ENCODE assay signal across 13 cellular contexts in the genomic region with DNA sequence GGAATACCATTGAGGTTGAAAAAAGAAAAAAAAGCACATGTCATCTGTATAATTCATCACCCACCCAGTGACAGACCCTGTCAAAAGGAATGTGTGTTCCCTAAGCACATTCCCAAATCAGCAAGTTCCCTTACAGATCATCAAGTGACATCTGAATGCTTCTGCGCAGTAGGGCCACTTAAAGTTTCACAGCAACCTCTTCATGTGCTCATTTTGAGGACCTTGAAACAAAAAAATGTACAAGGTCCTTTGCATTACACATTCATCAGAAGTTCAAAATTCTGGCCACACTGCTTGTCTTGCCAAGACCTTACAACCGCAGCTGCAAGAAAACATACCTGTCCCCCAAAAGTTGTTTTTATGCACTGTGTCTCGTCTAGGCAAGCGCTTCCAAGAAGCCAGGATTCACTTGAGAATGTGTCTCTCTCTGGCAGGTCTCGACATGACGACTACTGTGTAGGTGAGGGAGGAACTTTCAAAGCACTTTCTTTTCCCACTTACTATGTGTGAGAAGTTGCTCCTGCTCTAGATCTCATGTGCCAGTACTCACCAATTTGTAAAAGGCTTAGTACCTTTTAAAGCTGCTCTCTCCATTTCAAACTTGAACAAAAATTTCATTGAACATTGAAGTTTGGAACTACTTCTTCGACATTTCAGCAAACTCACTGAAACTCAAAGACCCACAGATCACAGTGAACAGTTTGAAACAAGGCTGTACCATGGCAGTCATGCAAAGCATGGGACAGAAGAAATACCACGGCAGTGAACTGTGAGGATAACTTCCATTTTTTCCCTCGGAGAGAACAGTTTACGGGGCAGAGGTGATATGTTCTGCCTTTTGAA. TPM values are rescaled to one million over a fixed set of nuclear protein-coding genes. Genes with fewer than 3 reads are reported as not detected.
DNase-seq lines count a peak whose midpoint lies in the region; TF ChIP-seq lines count a peak whose summit lies in the region.
"Had no signal": no experiment of that assay in that cellular context is flagged by ENCODE, and none has a peak within 500 bp of the region (broad histone marks: within the 10 kb centered on the region; RNA-seq: fewer than 3 reads in every experiment).

No MANE protein-coding gene starts in this region.

- TF ChIP-seq CTCF in Calu3 (IDR thresholded peaks at IDR 0.05; ENCODE audit: unreplicated experiment) (no peak), MCF 10A (IDR thresholded peaks at IDR 0.05; ENCODE audit: unreplicated experiment) (no peak), nephron (IDR thresholded peaks at IDR 0.05; ENCODE audit: unreplicated experiment in 3 of 3) (no peak)

- H3K27me3 Mint-ChIP-seq in Calu3 (ENCODE audit: unreplicated experiment) (no peaks in the 10 kb centered on the region), MCF 10A (ENCODE audit: insufficient read depth, unreplicated experiment) (no peaks in the 10 kb centered on the region), nephron (ENCODE audit: low read depth) (no peaks in the 10 kb centered on the region)

- H3K9me3 ChIP-seq in HUES64 (ENCODE audit: insufficient read depth, low read depth, low read length), result no peaks in the 10 kb centered on the region
- H3K9me3 ChIP-seq: body of pancreas had no signal

- H3K4me1 ChIP-seq in HUES64 (ENCODE audit: insufficient read depth, low read length), result peaks cover 24% of the 10 kb centered on the region; the same call in 1 of the 2 replicates

- no peaks in the 10 kb centered on the region for H3K27me3 ChIP-seq in HUES64 (ENCODE audit: insufficient read depth, low read length)
- H3K27me3 ChIP-seq: body of pancreas had no signal

- H3K4me1 Mint-ChIP-seq in Calu3 (ENCODE audit: low read depth, unreplicated experiment), result peaks cover 43% of the 10 kb centered on the region
- H3K4me1 Mint-ChIP-seq in MCF 10A (ENCODE audit: insufficient read depth, unreplicated experiment), result peaks cover 55% of the 10 kb centered on the region
- H3K4me1 Mint-ChIP-seq in nephron, result peaks cover 57% of the 10 kb centered on the region

- CTCF ChIA-PET in Calu3 (lab: Charles Lee) (no interaction called here), MCF 10A (lab: Yijun Ruan, JAX) (interaction anchor here (0.9 to 1.8 kb wide), 3 partner anchors 9 to 82 kb away, joined by 3 to 8 read pairs (median 3); no protein-coding TSS in a partner anchor)

- H3K36me3 Mint-ChIP-seq in Calu3 (ENCODE audit: insufficient read depth, unreplicated experiment) (peaks cover 96% of the 10 kb centered on the region), MCF 10A (ENCODE audit: insufficient read depth, unreplicated experiment) (peaks cover 99% of the 10 kb centered on the region), nephron (ENCODE audit: low read depth) (peaks cover 72% of the 10 kb centered on the region)

- intact Hi-C loops in Calu3 (cut with micrococcal nuclease; ENCODE audit: unreplicated experiment), result no loop called here
- intact Hi-C loops in MCF 10A (cut with micrococcal nuclease), result no loop called here

- BruUV-seq in Calu3 (replicated peaks; lab: Mats Ljungman, UMichigan) (no TSS peak), MCF 10A (replicated peaks; lab: Mats Ljungman, UMichigan) (no TSS peak)

- no peak overlapping the region for H3K9ac ChIP-seq in HUES64 (ENCODE audit: low read depth, low read length)

- peaks cover 77% of the 10 kb centered on the region for H3K36me3 ChIP-seq in HUES64 (ENCODE audit: insufficient read depth, low read length)

- no peak overlapping the region for H3K4me3 ChIP-seq in HUES64 (ENCODE audit: low read length)
- H3K4me3 ChIP-seq: body of pancreas had no signal

- peak overlapping the region; percentile 26; the same call in 1 of the 2 replicates for H3K27ac ChIP-seq in HUES64 (ENCODE audit: low read depth, low read length)

- no peaks in the 10 kb centered on the region for H3K9me3 Mint-ChIP-seq in Calu3 (ENCODE audit: low read depth, unreplicated experiment)
- H3K9me3 Mint-ChIP-seq in MCF 10A (ENCODE audit: unreplicated experiment), result no peaks in the 10 kb centered on the region
- H3K9me3 Mint-ChIP-seq in nephron, result no peaks in the 10 kb centered on the region

- POLR2A ChIA-PET in MCF 10A (lab: Yijun Ruan, JAX), result interaction anchor here (0.9 to 1.5 kb wide), 2 partner anchors 9 to 83 kb away, joined by 3 to 5 read pairs; no protein-coding TSS in a partner anchor

- WGBS in HUES64, result 96% methylated on average over 10 of the region's 10 CpGs

- DNase-seq in Calu3, result no peak
- DNase-seq in MCF 10A (ENCODE audit: unreplicated experiment), result no peak
- DNase-seq in NOMO-1 (lab: John Stamatoyannopoulos, UW; ENCODE audit: unreplicated experiment in 2 of 2), result no peak
- DNase-seq in glomerular visceral epithelial cell (ENCODE audit: extremely low spot score), result no peak
- DNase-seq in cerebellar cortex (ENCODE audit: low spot score), result no peak
- DNase-seq: body of pancreas; HCEC 1CT; left cardiac atrium; NCI-H226; posterior cingulate gyrus; stimulated activated CD4-positive, alpha-beta T cell treated with anti-CD3 and anti-CD28 coated beads, Interleukin-4, amount 100 ng/mL, for 4 hours had no signal

- H3K27ac Mint-ChIP-seq in Calu3 (ENCODE audit: unreplicated experiment), result peak overlapping the region; percentile 52
- H3K27ac Mint-ChIP-seq in MCF 10A (ENCODE audit: low read depth, unreplicated experiment), result no peak overlapping the region
- H3K27ac Mint-ChIP-seq in nephron, result peak overlapping the region in 1 of 3 experiments; percentile 46

- no peak overlapping the region for H3K4me3 Mint-ChIP-seq in Calu3 (ENCODE audit: low read depth, unreplicated experiment)
- H3K4me3 Mint-ChIP-seq in MCF 10A (ENCODE audit: unreplicated experiment), result peak overlapping the region; percentile 10
- peak overlapping the region in 2 of 3 experiments; percentile 16 to 20 for H3K4me3 Mint-ChIP-seq in nephron

RNA-seq across cellular contexts. Expression of a gene that starts 4.3 kb away (rescaled TPM):
- total RNA-seq in Calu3 (2022) (25.1 and 29.8 TPM in 2 replicates), MCF 10A (2022) (27.5 and 29.4 TPM in 2 replicates)
- 17.4 TPM for polyA plus RNA-seq in HUES64 (2013, experiment 1 of 2)
- polyA plus RNA-seq in HUES64 (2013, experiment 2 of 2), result 18.3 TPM

RNA-seq across cellular contexts. Expression of a gene that starts 4.9 kb away (rescaled TPM):
- total RNA-seq in Calu3 (2022) (384 and 477 TPM in 2 replicates), MCF 10A (2022) (832 and 905 TPM in 2 replicates)
- polyA plus RNA-seq in HUES64 (2013, experiment 1 of 2), result 432 TPM
- polyA plus RNA-seq in HUES64 (2013, experiment 2 of 2), result 438 TPM

RNA-seq across cellular contexts. Expression of a gene that starts 5.6 kb away (rescaled TPM):
- total RNA-seq in Calu3 (2022) (37.6 and 38.9 TPM in 2 replicates), MCF 10A (2022) (57.2 and 61.6 TPM in 2 replicates)
- polyA plus RNA-seq in HUES64 (2013, experiment 1 of 2), result 35.7 TPM
- 37.3 TPM for polyA plus RNA-seq in HUES64 (2013, experiment 2 of 2)

RNA-seq across cellular contexts. Expression of a gene that starts 52.2 kb away (rescaled TPM):
- 4.9 and 7.6 TPM in 2 replicates for total RNA-seq in Calu3 (2022)
- not detected for polyA plus RNA-seq in HUES64 (2013, experiment 1 of 2)
- not detected for polyA plus RNA-seq in HUES64 (2013, experiment 2 of 2)
- total RNA-seq in MCF 10A (2022), result 9.8 and 15.8 TPM in 2 replicates
